ENCODE assay signal across 30 cellular contexts in the genomic region with DNA sequence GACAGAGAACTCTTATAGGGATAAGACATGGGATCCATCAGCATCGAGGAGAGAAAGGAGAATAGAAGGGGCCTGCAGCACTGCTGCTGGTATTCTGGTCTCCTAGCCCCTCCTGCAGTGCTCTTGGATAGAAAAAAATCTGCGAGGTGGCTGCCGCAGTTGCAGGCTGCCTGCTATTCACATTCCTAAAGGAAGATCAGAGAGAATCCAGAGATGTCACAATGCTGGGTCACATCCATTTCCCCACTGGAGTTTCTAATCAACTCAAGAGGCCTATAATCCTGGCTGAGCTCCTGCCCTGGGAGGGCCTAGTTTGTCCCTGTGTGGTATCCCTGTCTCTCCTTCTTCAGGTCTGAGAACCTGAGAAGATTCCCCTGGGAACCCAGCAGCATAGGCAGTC.
"Had no signal": no experiment of that assay in that cellular context is flagged by ENCODE, and none has a peak within 500 bp of the region (broad histone marks: within the 10 kb centered on the region; RNA-seq: fewer than 3 reads in every experiment).

No MANE protein-coding gene starts in this region.

- DNase-seq: activated B cell treated with CpG ODN at 0.5 μM for 24 hours; activated CD4-positive, alpha-beta T cell treated with anti-CD3 and anti-CD28 coated beads for 48 hours; activated CD4-positive, alpha-beta T cell treated with anti-CD3 and anti-CD28 coated beads, Interleukin-2, amount 50 U/mL, for 1 hour; activated CD4-positive, alpha-beta T cell treated with anti-CD3 and anti-CD28 coated beads, Interleukin-2, amount 50 U/mL, for 48 hours; activated CD8-positive, alpha-beta memory T cell treated with anti-CD3 and anti-CD28 coated beads for 24 hours; activated CD8-positive, alpha-beta T cell treated with anti-CD3 and anti-CD28 coated beads for 36 hours; activated effector memory CD4-positive, alpha-beta T cell treated with Interleukin-2 at 50 U/mL for 16 hours; activated gamma-delta T cell treated with Interleukin-2 at 50 U/mL for 16 hours; activated naive CD4-positive, alpha-beta T cell treated with anti-CD3 and anti-CD28 coated beads, Interleukin-2, amount 50 U/mL, for 16 hours; activated naive CD4-positive, alpha-beta T cell treated with Interleukin-2 at 50 U/mL for 16 hours; activated naive CD8-positive, alpha-beta T cell treated with anti-CD3 and anti-CD28 coated beads for 36 hours; activated naive CD8-positive, alpha-beta T cell treated with anti-CD3 and anti-CD28 coated beads, Interleukin-2, amount 50 U/mL, for 24 hours; activated T-cell treated with anti-CD3 and anti-CD28 coated beads, Interleukin-2, amount 50 U/mL, for 4 hours; central memory CD4-positive, alpha-beta T cell; cerebellar nuclear complex; dorsolateral prefrontal cortex; effector memory CD4-positive, alpha-beta T cell; endodermal cell; foreskin fibroblast; T-helper 1 cell; T-helper 17 cell; T1000; WERI-Rb-1 had no signal

- H3K4me3 ChIP-seq: adrenal gland, ascending aorta, breast epithelium, cardiac muscle cell, colonic mucosa, dorsolateral prefrontal cortex had no signal

- H3K36me3 ChIP-seq: adrenal gland, ascending aorta, breast epithelium, cardiac muscle cell, colonic mucosa, WERI-Rb-1 had no signal

- H3K9me3 ChIP-seq: adrenal gland, ascending aorta, breast epithelium, colonic mucosa had no signal

- ATAC-seq: activated CD4-positive, CD25-positive, alpha-beta regulatory T cell treated with anti-CD3 and anti-CD28 coated beads, Interleukin-2, amount 50 U/mL, for 24 hours; activated CD8-positive, alpha-beta T cell treated with anti-CD3 and anti-CD28 coated beads for 36 hours; activated naive CD8-positive, alpha-beta T cell treated with anti-CD3 and anti-CD28 coated beads, Interleukin-2, amount 50 U/mL, for 24 hours; activated T-cell treated with anti-CD3 and anti-CD28 coated beads, Interleukin-2, amount 50 U/mL, for 4 hours; activated T-helper 17 cell treated with anti-CD3 and anti-CD28 coated beads, Interleukin-2, amount 50 U/mL, for 72 hours; T-helper 17 cell had no signal

- H3K27ac ChIP-seq: adrenal gland, ascending aorta, breast epithelium, cardiac muscle cell, colonic mucosa, dorsolateral prefrontal cortex, WERI-Rb-1 had no signal

- H3K27me3 ChIP-seq: adrenal gland, ascending aorta, breast epithelium, cardiac muscle cell, colonic mucosa had no signal

- H3K4me1 ChIP-seq: adrenal gland, ascending aorta, breast epithelium, colonic mucosa had no signal
